8 cellular contexts compared by ENCODE assay signal in the genomic region with DNA sequence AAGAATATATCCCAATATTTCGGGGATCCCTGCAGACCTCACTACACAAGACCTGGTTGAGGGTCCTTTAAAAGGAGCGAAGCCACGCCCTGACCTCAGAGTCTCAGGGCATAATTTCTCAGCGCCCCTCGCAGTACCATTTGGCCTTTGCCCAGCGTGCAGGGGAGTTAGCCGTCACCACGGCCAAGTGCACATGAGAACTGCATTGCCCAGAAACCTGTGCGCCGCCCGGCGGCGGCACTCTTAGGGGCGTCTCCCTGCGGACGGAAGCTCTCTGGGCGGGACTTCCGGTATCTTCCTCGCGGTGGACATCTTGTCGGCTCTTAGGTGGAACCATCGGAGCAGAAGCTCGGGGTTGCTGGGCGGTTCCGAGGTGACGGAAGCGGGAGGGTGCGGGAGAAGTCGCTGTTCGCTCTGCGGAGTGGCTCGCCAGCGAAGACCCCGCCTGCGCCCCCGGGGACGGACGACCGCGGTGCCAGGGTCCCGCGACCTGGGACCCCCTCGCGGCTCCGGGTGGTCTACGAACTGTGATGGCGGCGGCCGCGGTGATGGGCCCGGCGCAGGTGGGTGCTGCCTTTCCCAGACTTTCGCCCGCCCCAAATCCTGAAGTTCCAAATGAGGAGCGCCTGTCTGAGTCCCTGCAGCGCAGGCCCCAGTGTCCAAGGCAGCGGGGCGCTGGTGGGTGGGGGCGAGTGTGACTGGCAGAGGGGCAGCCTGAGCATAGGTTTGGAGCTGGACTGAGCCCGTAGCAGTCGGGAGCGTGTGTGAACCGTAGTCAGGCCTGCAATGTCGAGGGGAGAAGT. TPM values are rescaled to one million over a fixed set of nuclear protein-coding genes. Genes with fewer than 3 reads are reported as not detected.
DNase-seq lines count a peak whose midpoint lies in the region; ATAC-seq and TF ChIP-seq lines count a peak whose summit lies in the region.

Gene ZNF134 (plus strand): TSS at position 302 of the 803 bp plus-strand sequence. CDS start 5,227 bp downstream, outside the sequence.

- intact Hi-C loops in prostate gland (cut with DNase I), result no loop called here

- peaks cover 0 to 16% of the 10 kb centered on the region in 2 donors for H3K4me1 ChIP-seq in right atrium auricular region
- H3K4me1 ChIP-seq in prostate gland (replicated peaks), result no peaks in the 10 kb centered on the region

- peak within 1 kb of the TSS; percentile 59 for H3K4me3 ChIP-seq in GM12864 (ENCODE audit: low read depth, low read length)
- peak within 1 kb of the TSS; percentile 92 to 99 for H3K4me3 ChIP-seq in right atrium auricular region
- peak within 1 kb of the TSS; percentile 84 to 93 for H3K4me3 ChIP-seq in prostate gland

- peaks cover 18 to 48% of the 10 kb centered on the region in 2 donors for H3K9me3 ChIP-seq in right atrium auricular region
- H3K9me3 ChIP-seq in prostate gland, result no peaks in the 10 kb centered on the region

- no peak for TF ChIP-seq POLR2A in prostate gland (IDR thresholded peaks at IDR 0.05)

- ATAC-seq in HG02642 (IDR thresholded peaks at IDR 0.05; ENCODE audit: poor library complexity, unreplicated experiment), result peak; percentile 98

- DNase-seq in GM12864 (ENCODE audit: low read depth), result peak; percentile 83
- DNase-seq in NCI-H1436 treated with DMSO at 0.1 percent for 48 hours (lab: John Stamatoyannopoulos, UW), result peak; percentile 77
- peak; percentile 33 to 90 (median 78) for DNase-seq in amygdala (lab: John Stamatoyannopoulos, UW)
- peak; percentile 87 for DNase-seq in right atrium auricular region (ENCODE audit: low spot score)
- DNase-seq in prostate gland (ENCODE audit: low spot score), result peak; percentile 91
- peak; percentile 92 for DNase-seq in ureter (ENCODE audit: low spot score)

- H3K27me3 ChIP-seq in right atrium auricular region (no peaks in the 10 kb centered on the region), prostate gland (replicated peaks; ENCODE audit: insufficient read depth) (no peaks in the 10 kb centered on the region)

- peaks cover 15% of the 10 kb centered on the region for H3K4me1 Mint-ChIP-seq in T-helper 1 cell treated with Interleukin-12 subunit alpha and Interleukin-12 subunit beta and Interleukin-4 antibody, amounts not matched to agents 30 μg/mL and 1 μg/mL, for 36 hours (ENCODE audit: low read depth)

- 2% methylated on average over 64 of the region's 64 CpGs for WGBS in prostate gland

- peak within 1 kb of the TSS; percentile 72 to 81 for H3K27ac ChIP-seq in right atrium auricular region
- H3K27ac ChIP-seq in prostate gland, result peak within 1 kb of the TSS; percentile 56 to 69

- H3K27ac Mint-ChIP-seq in T-helper 1 cell treated with Interleukin-12 subunit alpha and Interleukin-12 subunit beta and Interleukin-4 antibody, amounts not matched to agents 30 μg/mL and 1 μg/mL, for 36 hours, result peak within 1 kb of the TSS; percentile 81

- peak; percentile 16 for TF ChIP-seq CTCF in GM12864 (IDR thresholded peaks at IDR 0.05; ENCODE audit: low read depth, low read length, missing control alignments)
- TF ChIP-seq CTCF in right atrium auricular region (IDR thresholded peaks at IDR 0.05), result peak; percentile 32 to 45
- peak in 3 of 4 experiments; percentile 22 to 41 (median 34) for TF ChIP-seq CTCF in prostate gland (IDR thresholded peaks at IDR 0.05)

- peaks cover 49% of the 10 kb centered on the region for H3K36me3 Mint-ChIP-seq in T-helper 1 cell treated with Interleukin-12 subunit alpha and Interleukin-12 subunit beta and Interleukin-4 antibody, amounts not matched to agents 30 μg/mL and 1 μg/mL, for 36 hours (ENCODE audit: low read depth)

- no peaks in the 10 kb centered on the region for H3K27me3 Mint-ChIP-seq in T-helper 1 cell treated with Interleukin-12 subunit alpha and Interleukin-12 subunit beta and Interleukin-4 antibody, amounts not matched to agents 30 μg/mL and 1 μg/mL, for 36 hours (ENCODE audit: low read depth)

- H3K36me3 ChIP-seq in right atrium auricular region, result peaks cover 37% of the 10 kb centered on the region
- peaks cover 4 to 6% of the 10 kb centered on the region in 2 donors for H3K36me3 ChIP-seq in prostate gland

- H3K9me3 Mint-ChIP-seq in T-helper 1 cell treated with Interleukin-12 subunit alpha and Interleukin-12 subunit beta and Interleukin-4 antibody, amounts not matched to agents 30 μg/mL and 1 μg/mL, for 36 hours, result peaks cover 76% of the 10 kb centered on the region

- H3K4me3 Mint-ChIP-seq in T-helper 1 cell treated with Interleukin-12 subunit alpha and Interleukin-12 subunit beta and Interleukin-4 antibody, amounts not matched to agents 30 μg/mL and 1 μg/mL, for 36 hours, result peak within 1 kb of the TSS; percentile 85

RNA-seq across cellular contexts. Expression of gene ZNF134, which starts in this region (rescaled TPM):
- total RNA-seq in right atrium auricular region (10 to 100 TPM; 11.5 to 14.1 TPM), prostate gland (10 to 100 TPM; 18.3 to 25.8 TPM), ureter (25.0 TPM)

Comparison
In these comparisons a context has a peak if more than half of its experiments do, and no peak if none do; other contexts are left out.
1. Peak in every context shown above with its lines: DNase-seq, ATAC-seq, H3K4me3 ChIP-seq and H3K27ac ChIP-seq.